Comparison of ENCODE assay signal across 16 cellular contexts in the genomic region with DNA sequence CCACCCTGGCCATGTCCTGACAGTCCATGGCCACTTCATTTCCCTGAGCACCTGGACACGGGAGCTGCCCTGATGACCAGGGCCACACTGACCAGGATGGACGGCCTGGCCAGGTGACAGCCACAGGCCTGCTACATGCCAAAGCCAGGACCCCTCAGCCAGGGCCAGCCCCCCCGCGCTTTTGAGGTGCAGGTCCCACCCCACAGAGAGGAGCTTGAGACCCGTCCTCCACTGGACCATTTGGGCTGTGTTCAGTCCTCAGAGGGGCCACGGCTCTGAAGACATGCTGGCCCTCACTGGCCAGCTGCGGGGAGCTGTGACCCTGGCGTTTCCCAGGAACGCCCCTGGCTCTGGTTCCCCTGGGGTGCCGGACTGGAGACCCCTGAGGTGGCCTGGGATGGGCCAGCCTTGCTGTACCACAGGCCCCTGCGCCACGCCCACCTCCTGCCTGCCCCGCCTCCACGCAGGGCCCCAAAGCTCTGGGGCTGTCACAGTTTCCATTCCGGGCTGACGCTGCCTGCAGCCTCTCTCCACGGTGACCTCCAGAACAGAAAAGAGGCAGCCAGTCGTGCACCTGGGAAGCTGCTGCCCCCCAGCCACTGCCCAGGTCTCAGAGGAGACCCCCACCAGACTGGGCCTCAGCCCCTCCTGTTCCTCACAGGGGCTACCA.
A peak's percentile ranks its signal among the peaks of the same experiment; 100 is the strongest.
DNase-seq lines count a peak whose midpoint lies in the region; ATAC-seq and TF ChIP-seq lines count a peak whose summit lies in the region.
"Had no signal": no experiment of that assay in that cellular context is flagged by ENCODE, and none has a peak within 500 bp of the region (broad histone marks: within the 10 kb centered on the region; RNA-seq: fewer than 3 reads in every experiment).

No MANE protein-coding gene starts in this region.

- peak overlapping the region; percentile 48; the same call in 1 of the 2 replicates for H2AFZ ChIP-seq in KMS-11 (ENCODE audit: low read depth)
- H2AFZ ChIP-seq: PC-9 had no signal

- H3K4me1 ChIP-seq in KMS-11 (ENCODE audit: low read depth, poor library complexity, severe bottlenecking): peaks cover 69% of the 10 kb centered on the region

- H3K4me3 ChIP-seq in KMS-11 (IDR thresholded peaks at IDR 0.05; ENCODE audit: insufficient read depth, low read depth, low read length): no peak overlapping the region
- H3K4me3 ChIP-seq: PC-9 had no signal

- peak; percentile 49 for DNase-seq in stimulated activated CD4-positive, alpha-beta T cell treated with anti-CD3 and anti-CD28 coated beads, Interleukin-15, amount 100 ng/mL, for 24 hours
- no peak for DNase-seq in stimulated activated CD4-positive, alpha-beta T cell treated with anti-CD3 and anti-CD28 coated beads, Interleukin-1b, Interleukin-23, amount 100 ng/mL, for 48 hours
- no peak for DNase-seq in central memory CD8-positive, alpha-beta T cell (ENCODE audit: low spot score in 2 of 2)
- DNase-seq in stimulated activated effector memory CD8-positive, alpha-beta T cell treated with anti-CD3 and anti-CD28 coated beads, Interleukin-12 subunit alpha, Interleukin-12 subunit beta, amount 100 ng/mL, for 72 hours (ENCODE audit: low spot score in 2 of 2): no peak
- DNase-seq in HPDE6-E6E7 (ENCODE audit: extremely low spot score) (no peak), SW480 (ENCODE audit: low spot score) (no peak)
- DNase-seq: activated B cell treated with CpG ODN at 0.5 μM for 24 hours; activated T-cell treated with anti-CD3 and anti-CD28 coated beads, Interleukin-2, amount 50 U/mL, for 72 hours; EL; erythroblast; NCI-H1694 treated with DMSO at 0.1 percent for 48 hours; NCI-H446 treated with DMSO at 0.1 percent for 48 hours; PC-9 had no signal

- no peaks in the 10 kb centered on the region for H3K9me3 Mint-ChIP-seq in central memory CD8-positive, alpha-beta T cell
- H3K9me3 Mint-ChIP-seq in stimulated activated effector memory CD8-positive, alpha-beta T cell treated with anti-CD3 and anti-CD28 coated beads, Interleukin-12 subunit alpha, Interleukin-12 subunit beta, amount 100 ng/mL, for 72 hours: no peaks in the 10 kb centered on the region
- H3K9me3 Mint-ChIP-seq: activated B cell treated with CpG ODN at 0.5 μM for 24 hours; activated T-cell treated with anti-CD3 and anti-CD28 coated beads, Interleukin-2, amount 50 U/mL, for 72 hours had no signal

- H3K4me1 Mint-ChIP-seq in central memory CD8-positive, alpha-beta T cell: peaks cover 15% of the 10 kb centered on the region
- peaks cover 27% of the 10 kb centered on the region for H3K4me1 Mint-ChIP-seq in stimulated activated effector memory CD8-positive, alpha-beta T cell treated with anti-CD3 and anti-CD28 coated beads, Interleukin-12 subunit alpha, Interleukin-12 subunit beta, amount 100 ng/mL, for 72 hours

- H3K4me2 ChIP-seq in KMS-11: peak overlapping the region; percentile 79
- H3K4me2 ChIP-seq: PC-9 had no signal

- H3K27me3 ChIP-seq in KMS-11 (ENCODE audit: insufficient read depth, low read depth): peaks cover 12% of the 10 kb centered on the region

- peaks cover 5% of the 10 kb centered on the region for H3K36me3 Mint-ChIP-seq in central memory CD8-positive, alpha-beta T cell (ENCODE audit: insufficient read depth)
- peaks cover 5% of the 10 kb centered on the region for H3K36me3 Mint-ChIP-seq in stimulated activated effector memory CD8-positive, alpha-beta T cell treated with anti-CD3 and anti-CD28 coated beads, Interleukin-12 subunit alpha, Interleukin-12 subunit beta, amount 100 ng/mL, for 72 hours

- H3K9ac ChIP-seq in KMS-11: no peak overlapping the region

- H4K20me1 ChIP-seq in KMS-11 (ENCODE audit: insufficient read depth): no peaks in the 10 kb centered on the region

- no peak for ATAC-seq in central memory CD8-positive, alpha-beta T cell (replicated peaks; ENCODE audit: extremely low read depth, poor library complexity, severe bottlenecking)
- ATAC-seq in stimulated activated effector memory CD8-positive, alpha-beta T cell treated with anti-CD3 and anti-CD28 coated beads, Interleukin-12 subunit alpha, Interleukin-12 subunit beta, amount 100 ng/mL, for 72 hours: no peak
- ATAC-seq in HG03135 (IDR thresholded peaks at IDR 0.05; ENCODE audit: unreplicated experiment): no peak

- peak overlapping the region; percentile 22; the same call in 1 of the 2 replicates for H3K27ac ChIP-seq in KMS-11
- H3K27ac ChIP-seq: HL-60, PC-9 had no signal

- no peak overlapping the region for H3K27ac Mint-ChIP-seq in central memory CD8-positive, alpha-beta T cell (ENCODE audit: low read depth)
- H3K27ac Mint-ChIP-seq in stimulated activated effector memory CD8-positive, alpha-beta T cell treated with anti-CD3 and anti-CD28 coated beads, Interleukin-12 subunit alpha, Interleukin-12 subunit beta, amount 100 ng/mL, for 72 hours: no peak overlapping the region
- H3K27ac Mint-ChIP-seq: activated B cell treated with CpG ODN at 0.5 μM for 24 hours; activated T-cell treated with anti-CD3 and anti-CD28 coated beads, Interleukin-2, amount 50 U/mL, for 72 hours had no signal

- no peaks in the 10 kb centered on the region for H3K79me2 ChIP-seq in KMS-11 (ENCODE audit: insufficient read depth, low read depth)

- peaks cover 39% of the 10 kb centered on the region for H3K27me3 Mint-ChIP-seq in central memory CD8-positive, alpha-beta T cell

- no peak for TF ChIP-seq CTCF in KMS-11 (conservative IDR thresholded peaks at IDR 0.05; ENCODE audit: low read depth, low read length)

- no peaks in the 10 kb centered on the region for H3K36me3 ChIP-seq in KMS-11 (ENCODE audit: insufficient read depth)

- peak overlapping the region; percentile 32 for H3K4me3 Mint-ChIP-seq in central memory CD8-positive, alpha-beta T cell
- H3K4me3 Mint-ChIP-seq in stimulated activated effector memory CD8-positive, alpha-beta T cell treated with anti-CD3 and anti-CD28 coated beads, Interleukin-12 subunit alpha, Interleukin-12 subunit beta, amount 100 ng/mL, for 72 hours: peak overlapping the region; percentile 73
